3 cellular contexts compared by ENCODE assay signal in genomic region chrX:155999751-156000150, GRCh38. TPM values are rescaled to one million over a fixed set of nuclear protein-coding genes. Genes with fewer than 3 reads are reported as not detected.
"Had no signal": no experiment of that assay in that cellular context is flagged by ENCODE, and none has a peak within 500 bp of the region (broad histone marks: within the 10 kb centered on the region; RNA-seq: fewer than 3 reads in every experiment).

No MANE protein-coding gene starts in this region.

RNA-seq across cellular contexts. Expression of gene IL9R, which starts 2.3 kb away (rescaled TPM):
- total RNA-seq: fibroblast of lung, fibroblast of villous mesenchyme, osteocyte had no signal
- polyA plus RNA-seq: fibroblast of lung had no signal
